In genomic region chr15:60793656-60794055, GRCh38 we compare ENCODE assay signal across 14 cellular contexts.
"Had no signal": no experiment of that assay in that cellular context is flagged by ENCODE, and none has a peak within 500 bp of the region (broad histone marks: within the 10 kb centered on the region; RNA-seq: fewer than 3 reads in every experiment).

No MANE protein-coding gene starts in this region.

- DNase-seq: activated CD4-positive, alpha-beta T cell treated with anti-CD3 and anti-CD28 coated beads, Interleukin-2, amount 50 U/mL, for 1 hour; amniotic stem cell; body of pancreas; cortex of kidney; effector CD4-positive, alpha-beta T cell; kidney glomerular epithelial cell; sigmoid colon; stimulated activated CD4-positive, alpha-beta T cell treated with anti-CD3 and anti-CD28 coated beads, Interleukin-1b, Interleukin-23, amount 100 ng/mL, for 48 hours; stomach; testis had no signal

- H3K4me1 ChIP-seq: sigmoid colon, testis had no signal

- H3K27me3 Mint-ChIP-seq: activated naive CD4-positive, alpha-beta T cell treated with anti-CD3 and anti-CD28 coated beads, Interleukin-2, amount 50 U/mL, for 24 hours had no signal

- H3K27ac ChIP-seq: body of pancreas, esophagus muscularis mucosa, sigmoid colon, stomach, testis had no signal

- H3K9me3 ChIP-seq: body of pancreas, testis had no signal

- H3K27ac Mint-ChIP-seq: activated naive CD4-positive, alpha-beta T cell treated with anti-CD3 and anti-CD28 coated beads, Interleukin-2, amount 50 U/mL, for 24 hours; nephron had no signal

- H3K4me3 Mint-ChIP-seq: activated naive CD4-positive, alpha-beta T cell treated with anti-CD3 and anti-CD28 coated beads, Interleukin-2, amount 50 U/mL, for 24 hours; nephron had no signal

- ATAC-seq: activated CD4-positive, CD25-positive, alpha-beta regulatory T cell treated with anti-CD3 and anti-CD28 coated beads, Interleukin-2, amount 50 U/mL, for 24 hours; body of pancreas had no signal

- H3K36me3 ChIP-seq: esophagus muscularis mucosa, sigmoid colon, stomach had no signal

- H3K4me3 ChIP-seq: body of pancreas, esophagus muscularis mucosa, sigmoid colon, stomach, testis had no signal

- H3K27me3 ChIP-seq: body of pancreas, esophagus muscularis mucosa, sigmoid colon, stomach, testis had no signal
